24 cellular contexts compared by ENCODE assay signal in genomic region chr7:117383826-117384225, GRCh38. TPM values are rescaled to one million over a fixed set of nuclear protein-coding genes. Genes with fewer than 3 reads are reported as not detected.
"Had no signal": no experiment of that assay in that cellular context is flagged by ENCODE, and none has a peak within 500 bp of the region (broad histone marks: within the 10 kb centered on the region; RNA-seq: fewer than 3 reads in every experiment).

No MANE protein-coding gene starts in this region.

- FAIRE-seq: keratinocyte, TTC549 had no signal

- ATAC-seq: activated naive CD4-positive, alpha-beta T cell treated with anti-CD3 and anti-CD28 coated beads, Interleukin-2, amount 50 U/mL, for 72 hours; activated T-helper 17 cell treated with anti-CD3 and anti-CD28 coated beads, Interleukin-2, amount 50 U/mL, for 72 hours; heart left ventricle; naive thymus-derived CD4-positive, alpha-beta T cell; right lobe of liver; stimulated activated memory B cell treated with anti-CD40 and anti-IgM and Interleukin-4, amounts not matched to agents 10 μg/mL and 1 μg/mL and 100 μg/mL, for 72 hours had no signal

- H3K36me3 ChIP-seq: esophagus muscularis mucosa, heart left ventricle, right lobe of liver had no signal

- DNase-seq: activated CD4-positive, alpha-beta T cell treated with anti-CD3 and anti-CD28 coated beads for 1 hour; activated T-cell treated with anti-CD3 and anti-CD28 coated beads, Interleukin-2, amount 50 U/mL, for 1 hour; aorta; effector memory CD4-positive, alpha-beta T cell; heart left ventricle; naive thymus-derived CD4-positive, alpha-beta T cell; occipital lobe; right lobe of liver; stimulated activated CD4-positive, alpha-beta T cell treated with anti-CD3 and anti-CD28 coated beads, Interleukin-2, amount 100 ng/mL, for 24 hours; T-helper 1 cell had no signal

- H3K4me3 ChIP-seq: esophagus muscularis mucosa, heart left ventricle, lung, right lobe of liver, skin epidermis had no signal

- H3K4me1 ChIP-seq: esophagus muscularis mucosa, heart left ventricle, right lobe of liver had no signal

- H3K27me3 ChIP-seq: esophagus muscularis mucosa, heart left ventricle, right lobe of liver had no signal

- H3K9me3 ChIP-seq: esophagus muscularis mucosa, right lobe of liver had no signal

- H3K27ac ChIP-seq: esophagus muscularis mucosa, heart left ventricle, right lobe of liver, skin epidermis had no signal

RNA-seq across cellular contexts. Expression of gene ASZ1, which starts 43.5 kb away (rescaled TPM):
- total RNA-seq: activated naive CD4-positive, alpha-beta T cell treated with anti-CD3 and anti-CD28 coated beads, Interleukin-2, amount 50 U/mL, for 72 hours; activated T-helper 17 cell treated with anti-CD3 and anti-CD28 coated beads, Interleukin-2, amount 50 U/mL, for 72 hours; aorta; cardiac septum; chondrocyte; dermis microvascular lymphatic vessel endothelial cell; esophagus muscularis mucosa; heart left ventricle; naive thymus-derived CD4-positive, alpha-beta T cell; neural crest cell; occipital lobe; right lobe of liver; temporal lobe had no signal
- polyA plus RNA-seq: adipose tissue; aorta; heart left ventricle; keratinocyte; naive thymus-derived CD4-positive, alpha-beta T cell had no signal
